22 cellular contexts compared by ENCODE assay signal in genomic region chr4:76699911-76700310, GRCh38.
"Had no signal": no experiment of that assay in that cellular context is flagged by ENCODE, and none has a peak within 500 bp of the region (broad histone marks: within the 10 kb centered on the region; RNA-seq: fewer than 3 reads in every experiment).

No MANE protein-coding gene starts in this region.

- H3K27me3 ChIP-seq: breast epithelium, foreskin keratinocyte, pancreas, right atrium auricular region, transverse colon, vagina had no signal

- H3K4me3 ChIP-seq: breast epithelium, lung, pancreas, psoas muscle, right atrium auricular region, transverse colon, vagina had no signal

- H3K4me1 ChIP-seq: psoas muscle had no signal

- H3K27ac ChIP-seq: foreskin keratinocyte, pancreas, psoas muscle, right atrium auricular region, vagina had no signal

- H3K9me3 Mint-ChIP-seq: activated naive CD4-positive, alpha-beta T cell treated with anti-CD3 and anti-CD28 coated beads, Interleukin-2, amount 50 U/mL, for 24 hours; central memory CD8-positive, alpha-beta T cell; naive thymus-derived CD8-positive, alpha-beta T cell; stimulated activated naive CD8-positive, alpha-beta T cell treated with anti-CD3 and anti-CD28 coated beads, Interleukin-15, Interleukin-2, amounts not matched to agents 100 ng/mL and 50 ng/mL, for 24 hours; T-cell had no signal

- H3K9me3 ChIP-seq: breast epithelium, pancreas, psoas muscle, right atrium auricular region, transverse colon, vagina had no signal

- H3K36me3 Mint-ChIP-seq: activated naive CD4-positive, alpha-beta T cell treated with anti-CD3 and anti-CD28 coated beads, Interleukin-2, amount 50 U/mL, for 24 hours; naive thymus-derived CD8-positive, alpha-beta T cell; T-cell had no signal

- H3K36me3 ChIP-seq: breast epithelium, pancreas, right atrium auricular region, transverse colon, vagina had no signal

- H3K4me1 Mint-ChIP-seq: central memory CD8-positive, alpha-beta T cell had no signal

- H3K27ac Mint-ChIP-seq: activated CD8-positive, alpha-beta T cell treated with anti-CD3 and anti-CD28 coated beads, Interleukin-2, amount 10 ng/mL, durations not matched to agents 7 days and 5 days; activated naive CD4-positive, alpha-beta T cell treated with anti-CD3 and anti-CD28 coated beads, Interleukin-2, amount 50 U/mL, for 24 hours; naive thymus-derived CD8-positive, alpha-beta T cell; stimulated activated naive CD8-positive, alpha-beta T cell treated with anti-CD3 and anti-CD28 coated beads, Interleukin-15, Interleukin-2, amounts not matched to agents 100 ng/mL and 50 ng/mL, for 24 hours; T-cell had no signal

- H3K4me3 Mint-ChIP-seq: activated CD8-positive, alpha-beta T cell treated with anti-CD3 and anti-CD28 coated beads, Interleukin-2, amount 10 ng/mL, durations not matched to agents 7 days and 5 days; activated naive CD4-positive, alpha-beta T cell treated with anti-CD3 and anti-CD28 coated beads, Interleukin-2, amount 50 U/mL, for 24 hours; central memory CD8-positive, alpha-beta T cell; naive thymus-derived CD8-positive, alpha-beta T cell; stimulated activated naive CD8-positive, alpha-beta T cell treated with anti-CD3 and anti-CD28 coated beads, Interleukin-15, Interleukin-2, amounts not matched to agents 100 ng/mL and 50 ng/mL, for 24 hours; T-cell had no signal

- ATAC-seq: activated CD8-positive, alpha-beta T cell treated with anti-CD3 and anti-CD28 coated beads, Interleukin-2, amount 10 ng/mL, durations not matched to agents 7 days and 5 days; foreskin keratinocyte; naive thymus-derived CD8-positive, alpha-beta T cell; pancreas; psoas muscle; T-cell had no signal

- DNase-seq: activated CD4-positive, alpha-beta T cell treated with anti-CD3 and anti-CD28 coated beads for 1 hour; activated CD4-positive, alpha-beta T cell treated with anti-CD3 and anti-CD28 coated beads, Interleukin-2, amount 50 U/mL, for 1 hour; activated CD8-positive, alpha-beta T cell treated with anti-CD3 and anti-CD28 coated beads, Interleukin-2, amount 10 ng/mL, durations not matched to agents 7 days and 5 days; activated gamma-delta T cell treated with Interleukin-2 at 50 U/mL for 16 hours; aorta; cortex of kidney; foreskin keratinocyte; kidney; naive thymus-derived CD8-positive, alpha-beta T cell; pancreas; psoas muscle; stimulated activated CD4-positive, alpha-beta T cell treated with anti-CD3 and anti-CD28 coated beads, Interleukin-12 subunit alpha, Interleukin-12 subunit beta, amount 100 ng/mL, for 4 hours; stimulated activated CD4-positive, alpha-beta T cell treated with anti-CD3 and anti-CD28 coated beads, Interleukin-4, amount 100 ng/mL, for 4 hours; T-cell; transverse colon had no signal
